21 cellular contexts compared by ENCODE assay signal in genomic region chr14:102230481-102231210, GRCh38.
"Had no signal": no experiment of that assay in that cellular context is flagged by ENCODE, and none has a peak within 500 bp of the region (broad histone marks: within the 10 kb centered on the region; RNA-seq: fewer than 3 reads in every experiment).

No MANE protein-coding gene starts in this region.

- ATAC-seq: activated CD4-positive, CD25-positive, alpha-beta regulatory T cell treated with anti-CD3 and anti-CD28 coated beads, Interleukin-2, amount 50 U/mL, for 24 hours; activated naive CD4-positive, alpha-beta T cell treated with anti-CD3 and anti-CD28 coated beads, Interleukin-2, amount 50 U/mL, for 72 hours; left lobe of liver; natural killer cell; sciatic nerve; stimulated activated naive B cell treated with anti-CD40 and anti-IgM and Interleukin-4, amounts not matched to agents 10 μg/mL and 1 μg/mL and 100 μg/mL, for 72 hours had no signal

- H3K9me3 ChIP-seq: ascending aorta, breast epithelium, transverse colon had no signal

- FAIRE-seq: endometrium, urothelium cell line had no signal

- H3K4me2 ChIP-seq: smooth muscle cell had no signal

- H3K4me3 ChIP-seq: ascending aorta, breast epithelium, lung, smooth muscle cell, transverse colon had no signal

- H3K36me3 ChIP-seq: ascending aorta, breast epithelium, transverse colon had no signal

- H3K4me1 ChIP-seq: ascending aorta, breast epithelium had no signal

- H3K27me3 ChIP-seq: ascending aorta, breast epithelium, transverse colon had no signal

- H3K4me1 Mint-ChIP-seq: activated CD4-positive, alpha-beta memory T cell treated with anti-CD3 and anti-CD28 coated beads, Interleukin-2, amount 10 ng/mL, durations not matched to agents 7 days and 5 days; activated CD4-positive, alpha-beta T cell treated with anti-CD3 and anti-CD28 coated beads, Interleukin-2, amount 10 ng/mL, durations not matched to agents 24 days and 14 days; stimulated activated naive B cell treated with anti-CD40 and anti-IgM and Interleukin-4, amounts not matched to agents 10 μg/mL and 1 μg/mL and 100 μg/mL, for 72 hours had no signal

- H3K9me3 Mint-ChIP-seq: activated CD4-positive, alpha-beta memory T cell treated with anti-CD3 and anti-CD28 coated beads, Interleukin-2, amount 10 ng/mL, durations not matched to agents 7 days and 5 days; activated CD4-positive, alpha-beta T cell treated with anti-CD3 and anti-CD28 coated beads, Interleukin-2, amount 10 ng/mL, durations not matched to agents 24 days and 14 days; activated naive CD4-positive, alpha-beta T cell treated with anti-CD3 and anti-CD28 coated beads, Interleukin-2, amount 50 U/mL, for 72 hours; activated T-helper 1 cell treated with anti-CD3 and anti-CD28 coated beads, Interleukin-12 subunit alpha, Interleukin-12 subunit beta, Interleukin-2, Interleukin-4 antibody, amounts not matched to agents 30 ng/mL and 10 ng/mL and 1 ng/mL, durations not matched to agents 14 hours and 24 hours and 36 hours; natural killer cell; stimulated activated naive B cell treated with anti-CD40 and anti-IgM and Interleukin-4, amounts not matched to agents 10 μg/mL and 1 μg/mL and 100 μg/mL, for 72 hours had no signal

- H3K4me3 Mint-ChIP-seq: activated CD4-positive, alpha-beta memory T cell treated with anti-CD3 and anti-CD28 coated beads, Interleukin-2, amount 10 ng/mL, durations not matched to agents 7 days and 5 days; activated CD4-positive, alpha-beta T cell treated with anti-CD3 and anti-CD28 coated beads, Interleukin-2, amount 10 ng/mL, durations not matched to agents 24 days and 14 days; activated T-helper 1 cell treated with anti-CD3 and anti-CD28 coated beads, Interleukin-12 subunit alpha, Interleukin-12 subunit beta, Interleukin-2, Interleukin-4 antibody, amounts not matched to agents 30 ng/mL and 10 ng/mL and 1 ng/mL, durations not matched to agents 14 hours and 24 hours and 36 hours; natural killer cell; stimulated activated naive B cell treated with anti-CD40 and anti-IgM and Interleukin-4, amounts not matched to agents 10 μg/mL and 1 μg/mL and 100 μg/mL, for 72 hours had no signal

- H3K27ac Mint-ChIP-seq: activated CD4-positive, alpha-beta memory T cell treated with anti-CD3 and anti-CD28 coated beads, Interleukin-2, amount 10 ng/mL, durations not matched to agents 7 days and 5 days; activated CD4-positive, alpha-beta T cell treated with anti-CD3 and anti-CD28 coated beads, Interleukin-2, amount 10 ng/mL, durations not matched to agents 24 days and 14 days; activated T-helper 1 cell treated with anti-CD3 and anti-CD28 coated beads, Interleukin-12 subunit alpha, Interleukin-12 subunit beta, Interleukin-2, Interleukin-4 antibody, amounts not matched to agents 30 ng/mL and 10 ng/mL and 1 ng/mL, durations not matched to agents 14 hours and 24 hours and 36 hours; natural killer cell; stimulated activated naive B cell treated with anti-CD40 and anti-IgM and Interleukin-4, amounts not matched to agents 10 μg/mL and 1 μg/mL and 100 μg/mL, for 72 hours had no signal

- DNase-seq: activated CD4-positive, alpha-beta memory T cell treated with anti-CD3 and anti-CD28 coated beads, Interleukin-2, amount 10 ng/mL, durations not matched to agents 7 days and 5 days; activated CD4-positive, alpha-beta T cell treated with anti-CD3 and anti-CD28 coated beads, Interleukin-2, amount 10 ng/mL, durations not matched to agents 24 days and 14 days; activated gamma-delta T cell; cortex of kidney; erythroblast; foreskin fibroblast; natural killer cell; stimulated activated CD4-positive, alpha-beta T cell treated with anti-CD3 and anti-CD28 coated beads, Interleukin-15, amount 100 ng/mL, for 24 hours; stimulated activated naive B cell treated with anti-CD40 and anti-IgM and Interleukin-4, amounts not matched to agents 10 μg/mL and 1 μg/mL and 100 μg/mL, for 72 hours; transverse colon had no signal

- H3K27ac ChIP-seq: ascending aorta, breast epithelium, transverse colon had no signal

- H3K36me3 Mint-ChIP-seq: activated naive CD4-positive, alpha-beta T cell treated with anti-CD3 and anti-CD28 coated beads, Interleukin-2, amount 50 U/mL, for 72 hours; natural killer cell had no signal

- H3K27me3 Mint-ChIP-seq: activated CD4-positive, alpha-beta memory T cell treated with anti-CD3 and anti-CD28 coated beads, Interleukin-2, amount 10 ng/mL, durations not matched to agents 7 days and 5 days; activated CD4-positive, alpha-beta T cell treated with anti-CD3 and anti-CD28 coated beads, Interleukin-2, amount 10 ng/mL, durations not matched to agents 24 days and 14 days had no signal
